In the genomic region with DNA sequence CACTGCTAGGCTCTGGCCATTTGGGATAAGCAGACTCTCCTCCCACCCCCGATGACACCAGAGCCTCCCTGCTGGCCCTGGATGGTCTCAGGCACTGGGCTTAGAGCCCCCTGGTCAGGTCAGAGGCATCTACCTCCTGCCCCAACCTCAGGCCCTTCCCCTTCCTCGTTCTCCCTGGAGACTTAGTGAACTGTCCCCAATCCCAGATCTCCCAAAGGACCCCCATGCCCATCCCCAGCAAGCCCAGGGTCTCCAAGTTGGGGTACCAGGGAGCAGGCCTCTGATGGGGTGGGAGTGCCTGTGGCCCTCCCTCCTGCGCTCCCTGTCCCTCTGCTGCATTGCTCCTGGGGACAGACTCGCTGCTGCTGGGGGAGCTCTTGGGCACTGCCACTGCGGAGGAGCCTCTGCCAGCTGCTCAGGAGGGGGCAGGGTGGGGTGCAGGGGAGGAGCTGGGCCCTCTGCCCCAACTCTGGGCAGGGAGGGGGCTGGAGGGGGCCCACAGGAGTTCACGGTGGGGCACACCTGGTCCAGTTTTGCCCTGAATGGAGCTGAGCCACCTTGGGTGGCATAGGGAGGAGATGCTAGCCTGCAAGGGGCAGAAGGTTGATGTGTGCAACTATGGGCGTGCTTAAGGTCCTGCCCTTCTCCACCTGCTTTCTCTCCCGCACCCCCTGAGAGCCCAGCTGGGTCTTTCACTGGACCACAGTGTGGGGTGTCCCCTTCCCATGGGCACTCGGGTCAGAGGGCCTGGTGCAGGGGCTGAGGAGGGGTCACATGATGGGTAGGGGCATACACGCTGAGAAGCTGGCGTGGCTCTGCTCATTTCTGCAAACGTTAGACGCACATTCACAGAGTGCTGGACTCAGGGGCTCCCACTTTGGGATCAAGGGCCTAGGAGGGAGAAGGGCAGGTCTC, we compare ENCODE assay signal across 30 cellular contexts. TPM values are rescaled to one million over a fixed set of nuclear protein-coding genes. Genes with fewer than 3 reads are reported as not detected.
A peak's percentile ranks its signal among the peaks of the same experiment; 100 is the strongest.
DNase-seq lines count a peak whose midpoint lies in the region; TF ChIP-seq lines count a peak whose summit lies in the region.
"Had no signal": no experiment of that assay in that cellular context is flagged by ENCODE, and none has a peak within 500 bp of the region (broad histone marks: within the 10 kb centered on the region; RNA-seq: fewer than 3 reads in every experiment).

No MANE protein-coding gene starts in this region.

- H3K9ac ChIP-seq in NT2/D1 (ENCODE audit: insufficient read length, low read depth) (peak overlapping the region; percentile 61), neural progenitor cell (no peak overlapping the region)
- H3K9ac ChIP-seq: GM23248 had no signal

- no peaks in the 10 kb centered on the region for H3K36me3 Mint-ChIP-seq in neural progenitor cell
- H3K36me3 Mint-ChIP-seq: CD8-positive, alpha-beta T cell had no signal

- H3F3A ChIP-seq in neural progenitor cell (ENCODE audit: low read depth) = peaks cover 14% of the 10 kb centered on the region

- H3K4me1 ChIP-seq in NT2/D1 (ENCODE audit: insufficient read depth, insufficient read length) = peaks cover 33% of the 10 kb centered on the region
- H3K4me1 ChIP-seq in neural progenitor cell = peaks cover 28% of the 10 kb centered on the region
- H3K4me1 ChIP-seq: body of pancreas, foreskin keratinocyte, SJCRH30 had no signal

- no peaks in the 10 kb centered on the region for H3K36me3 ChIP-seq in NT2/D1 (ENCODE audit: insufficient read depth, insufficient read length, low read length)
- no peaks in the 10 kb centered on the region for H3K36me3 ChIP-seq in neural progenitor cell
- H3K36me3 ChIP-seq: heart right ventricle, SJCRH30, upper lobe of left lung had no signal

- no peaks in the 10 kb centered on the region for H3K79me2 ChIP-seq in neural progenitor cell (ENCODE audit: low read depth)

- no peak overlapping the region for H3K27ac ChIP-seq in neural progenitor cell
- H3K27ac ChIP-seq: body of pancreas, foreskin keratinocyte, GM23248, heart right ventricle, SJCRH30, upper lobe of left lung had no signal

- H3K27ac Mint-ChIP-seq in neural progenitor cell = no peak overlapping the region
- H3K27ac Mint-ChIP-seq: activated CD4-positive, alpha-beta T cell treated with anti-CD3 and anti-CD28 coated beads for 36 hours; B cell; CD8-positive, alpha-beta T cell; IgD-negative memory B cell had no signal

- no peaks in the 10 kb centered on the region for H3K9me3 ChIP-seq in NT2/D1 (ENCODE audit: insufficient read depth, low read length)
- no peaks in the 10 kb centered on the region for H3K9me3 ChIP-seq in neural progenitor cell (ENCODE audit: low read depth)
- H3K9me3 ChIP-seq: body of pancreas, heart right ventricle, SJCRH30, upper lobe of left lung had no signal

- H3K27me3 ChIP-seq in NT2/D1 (ENCODE audit: insufficient read depth, insufficient read length) (peaks cover 4% of the 10 kb centered on the region), neural progenitor cell (peaks cover 40% of the 10 kb centered on the region)
- H3K27me3 ChIP-seq: body of pancreas had no signal

- H3K9me3 Mint-ChIP-seq in neural progenitor cell = no peaks in the 10 kb centered on the region
- H3K9me3 Mint-ChIP-seq: CD8-positive, alpha-beta T cell; IgD-negative memory B cell had no signal

- TF ChIP-seq CTCF in neural progenitor cell (IDR thresholded peaks at IDR 0.05) = no peak

- peaks cover 22% of the 10 kb centered on the region for H4K20me1 ChIP-seq in neural progenitor cell (ENCODE audit: low read depth)

- H3K4me1 Mint-ChIP-seq in neural progenitor cell = peaks cover 37% of the 10 kb centered on the region
- H3K4me1 Mint-ChIP-seq: activated CD4-positive, alpha-beta T cell treated with anti-CD3 and anti-CD28 coated beads for 36 hours; B cell; IgD-negative memory B cell had no signal

- no peak overlapping the region for H3K4me3 ChIP-seq in NT2/D1 (ENCODE audit: insufficient read length, low read depth)
- H3K4me3 ChIP-seq in neural progenitor cell = peak overlapping the region; percentile 52
- H3K4me3 ChIP-seq: body of pancreas, GM23248, SJCRH30, upper lobe of left lung had no signal

- peak overlapping the region; percentile 88 for H3K4me2 ChIP-seq in neural progenitor cell

- H3K4me3 Mint-ChIP-seq in neural progenitor cell = peak overlapping the region; percentile 15
- H3K4me3 Mint-ChIP-seq: activated CD4-positive, alpha-beta T cell treated with anti-CD3 and anti-CD28 coated beads for 36 hours; B cell; CD8-positive, alpha-beta T cell; IgD-negative memory B cell had no signal

- H2AFZ ChIP-seq in neural progenitor cell (replicated peaks) = no peak overlapping the region
- H2AFZ ChIP-seq: GM23248 had no signal

- DNase-seq in 8988T (peak; percentile 5), NT2/D1 (ENCODE audit: low read depth, low spot score) (no peak), ecto neural progenitor cell (ENCODE audit: low spot score) (peak; percentile 43), neural progenitor cell (ENCODE audit: low spot score) (no peak), islet precursor cell (no peak), NCI-H2171 (lab: John Stamatoyannopoulos, UW) (no peak), DMS79 treated with DMSO at 0.1 percent for 48 hours (lab: John Stamatoyannopoulos, UW) (no peak), NCI-H1436 treated with DMSO at 0.1 percent for 48 hours (lab: John Stamatoyannopoulos, UW) (no peak)
- DNase-seq: activated CD4-positive, alpha-beta T cell treated with anti-CD3 and anti-CD28 coated beads for 36 hours; activated CD8-positive, alpha-beta memory T cell treated with anti-CD3 and anti-CD28 coated beads for 24 hours; activated gamma-delta T cell; body of pancreas; CD8-positive, alpha-beta T cell; DMS153; effector CD8-positive, alpha-beta T cell; foreskin keratinocyte; GM23248; heart right ventricle; left colon; NCI-H1092 treated with DMSO at 0.1 percent for 48 hours; NCI-H187 treated with DMSO at 0.1 percent for 48 hours; SJCRH30; small intestine; stimulated activated CD4-positive, alpha-beta T cell treated with anti-CD3 and anti-CD28 coated beads, Interleukin-2, amount 100 ng/mL, for 24 hours had no signal

- H3K27me3 Mint-ChIP-seq in neural progenitor cell (ENCODE audit: insufficient read depth, low read depth) = peaks cover 11% of the 10 kb centered on the region

RNA-seq across cellular contexts. Expression of a gene that starts 40.4 kb away (rescaled TPM):
- 0.50 TPM in 1 of 2 replicates, not detected in the other for total RNA-seq in neural progenitor cell (ENCODE audit: low replicate concordance)
- total RNA-seq: B cell; body of pancreas; epithelial cell of proximal tubule; foreskin keratinocyte; GM23248; SJCRH30; T-helper 1 cell treated with Interleukin-12 subunit alpha and Interleukin-12 subunit beta and Interleukin-4 antibody, amounts not matched to agents 30 ng/mL and 1 ng/mL, for 36 hours had no signal

RNA-seq across cellular contexts. Expression of a gene that starts 49.9 kb away (rescaled TPM):
- total RNA-seq in neural progenitor cell (ENCODE audit: low replicate concordance) = 0.41 and 1.8 TPM in 2 replicates
- total RNA-seq: GM23248, omental fat pad, SJCRH30 had no signal

Comparison
In these comparisons a context has a peak if more than half of its experiments do, and no peak if none do; other contexts are left out.
1. DNase-seq: peak in 8988T (single experiment) and ecto neural progenitor cell (single experiment); none in NT2/D1 (single experiment), neural progenitor cell (single experiment), islet precursor cell (single experiment), NCI-H2171 (single experiment), DMS79 treated with DMSO at 0.1 percent for 48 hours (single experiment) and NCI-H1436 treated with DMSO at 0.1 percent for 48 hours (single experiment).